23 cellular contexts compared by ENCODE assay signal in genomic region chr13:35356572-35356971, GRCh38.
DNase-seq lines count a peak whose midpoint lies in the region; ATAC-seq, FAIRE-seq and TF ChIP-seq lines count a peak whose summit lies in the region.
"Had no signal": no experiment of that assay in that cellular context is flagged by ENCODE, and none has a peak within 500 bp of the region (broad histone marks: within the 10 kb centered on the region; RNA-seq: fewer than 3 reads in every experiment).

No MANE protein-coding gene starts in this region.

- no peaks in the 10 kb centered on the region for H3K36me3 Mint-ChIP-seq in activated CD8-positive, alpha-beta memory T cell treated with anti-CD3 and anti-CD28 coated beads, Interleukin-2, amount 10 ng/mL, durations not matched to agents 7 days and 5 days
- H3K36me3 Mint-ChIP-seq: type B pancreatic cell had no signal

- no peak for ATAC-seq in activated CD8-positive, alpha-beta memory T cell treated with anti-CD3 and anti-CD28 coated beads, Interleukin-2, amount 10 ng/mL, durations not matched to agents 7 days and 5 days
- ATAC-seq: heart right ventricle, K562, mucosa of descending colon had no signal

- H3K4me1 Mint-ChIP-seq in activated CD8-positive, alpha-beta memory T cell treated with anti-CD3 and anti-CD28 coated beads, Interleukin-2, amount 10 ng/mL, durations not matched to agents 7 days and 5 days, result no peaks in the 10 kb centered on the region

- no peak for DNase-seq in GM12891 (ENCODE audit: insufficient read length, low spot score)
- DNase-seq in Kasumi-1 (lab: John Stamatoyannopoulos, UW), result peak; percentile 78 to 81
- DNase-seq in UCSD-AML1 (lab: John Stamatoyannopoulos, UW; ENCODE audit: unreplicated experiment), result peak; percentile 7
- peak; percentile 11 to 56 for DNase-seq in lung microvascular endothelial cell (ENCODE audit: low read depth in 2 of 2)
- DNase-seq in T1000 (lab: John Stamatoyannopoulos, UW), result no peak
- DNase-seq in activated CD8-positive, alpha-beta memory T cell treated with anti-CD3 and anti-CD28 coated beads, Interleukin-2, amount 50 U/mL, for 4 hours, result no peak
- DNase-seq in activated CD8-positive, alpha-beta memory T cell treated with anti-CD3 and anti-CD28 coated beads, Interleukin-2, amount 10 ng/mL, durations not matched to agents 7 days and 5 days, result no peak
- DNase-seq: activated CD4-positive, alpha-beta T cell treated with anti-CD3 and anti-CD28 coated beads, Interleukin-2, amount 10 ng/mL, durations not matched to agents 7 days and 5 days; activated effector memory CD4-positive, alpha-beta T cell treated with anti-CD3 and anti-CD28 coated beads, Interleukin-2, amount 50 U/mL, for 16 hours; brain microvascular endothelial cell; COR-L47; GOT3; heart right ventricle; immature natural killer cell; left ventricle myocardium inferior; mucosa of descending colon; NCI-H1105; NCI-H2029 treated with DMSO at 0.1 percent for 48 hours; NK-92 treated with Interleukin-12 subunit alpha and Interleukin-12 subunit beta, amount 100 ng/mL, for 24 hours; stomach had no signal

- no peaks in the 10 kb centered on the region for H3K27me3 Mint-ChIP-seq in activated CD8-positive, alpha-beta memory T cell treated with anti-CD3 and anti-CD28 coated beads, Interleukin-2, amount 10 ng/mL, durations not matched to agents 7 days and 5 days
- H3K27me3 Mint-ChIP-seq: activated CD4-positive, alpha-beta T cell treated with anti-CD3 and anti-CD28 coated beads, Interleukin-2, amount 10 ng/mL, durations not matched to agents 7 days and 5 days; type B pancreatic cell had no signal

- CTCF ChIA-PET in activated CD8-positive, alpha-beta memory T cell treated with anti-CD3 and anti-CD28 coated beads, Interleukin-2, amount 10 ng/mL, durations not matched to agents 7 days and 5 days (lab: Charles Lee), result no interaction called here

- FAIRE-seq in GM12891 (lab: Jason Lieb, UNC), result no peak
- FAIRE-seq: K562 had no signal

- peaks cover 5% of the 10 kb centered on the region for H3K9me3 Mint-ChIP-seq in activated CD8-positive, alpha-beta memory T cell treated with anti-CD3 and anti-CD28 coated beads, Interleukin-2, amount 10 ng/mL, durations not matched to agents 7 days and 5 days (ENCODE audit: low read depth)
- H3K9me3 Mint-ChIP-seq: activated CD4-positive, alpha-beta T cell treated with anti-CD3 and anti-CD28 coated beads, Interleukin-2, amount 10 ng/mL, durations not matched to agents 7 days and 5 days; type B pancreatic cell had no signal

- TF ChIP-seq POLR2A in GM12891 (IDR thresholded peaks at IDR 0.05; ENCODE audit: low read depth, low read length), result no peak

- no peak overlapping the region for H3K4me3 Mint-ChIP-seq in activated CD8-positive, alpha-beta memory T cell treated with anti-CD3 and anti-CD28 coated beads, Interleukin-2, amount 10 ng/mL, durations not matched to agents 7 days and 5 days
- H3K4me3 Mint-ChIP-seq: activated CD4-positive, alpha-beta T cell treated with anti-CD3 and anti-CD28 coated beads, Interleukin-2, amount 10 ng/mL, durations not matched to agents 7 days and 5 days; immature natural killer cell; neural crest cell; type B pancreatic cell had no signal

- H3K27ac Mint-ChIP-seq in activated CD8-positive, alpha-beta memory T cell treated with anti-CD3 and anti-CD28 coated beads, Interleukin-2, amount 10 ng/mL, durations not matched to agents 7 days and 5 days, result no peak overlapping the region
- H3K27ac Mint-ChIP-seq: activated CD4-positive, alpha-beta T cell treated with anti-CD3 and anti-CD28 coated beads, Interleukin-2, amount 10 ng/mL, durations not matched to agents 7 days and 5 days; type B pancreatic cell had no signal

TF ChIP-seq in GM12891, 5 proteins besides CTCF, POLR2A, EP300 and RAD21:
- no peak for TF ChIP-seq TAF1 (IDR thresholded peaks at IDR 0.05; ENCODE audit: low read depth, low read length)
- peak; percentile 56 for TF ChIP-seq SPI1 (IDR thresholded peaks at IDR 0.05; ENCODE audit: low read depth, low read length)
TF ChIP-seq in GM12891: peak in this region for 1.

Comparison
In these comparisons a context has a peak if more than half of its experiments do, and no peak if none do; other contexts are left out.
1. DNase-seq: peak in Kasumi-1 (2 of 2), UCSD-AML1 (single experiment) and lung microvascular endothelial cell (2 of 2); none in GM12891 (single experiment), T1000 (single experiment), activated CD8-positive, alpha-beta memory T cell treated with anti-CD3 and anti-CD28 coated beads, Interleukin-2, amount 50 U/mL, for 4 hours (single experiment) and activated CD8-positive, alpha-beta memory T cell treated with anti-CD3 and anti-CD28 coated beads, Interleukin-2, amount 10 ng/mL, durations not matched to agents 7 days and 5 days (single experiment).